9 cellular contexts compared by ENCODE assay signal in genomic region chr20:14775778-14776177, GRCh38.
DNase-seq lines count a peak whose midpoint lies in the region; ATAC-seq, FAIRE-seq and TF ChIP-seq lines count a peak whose summit lies in the region.
"Had no signal": no experiment of that assay in that cellular context is flagged by ENCODE, and none has a peak within 500 bp of the region (broad histone marks: within the 10 kb centered on the region; RNA-seq: fewer than 3 reads in every experiment).

No MANE protein-coding gene starts in this region.

- dilution Hi-C loops in keratinocyte (cut with MboI; ENCODE audit: extremely low pct_ligation_motif_present, low sequenced_read_pairs): no loop called here

- H2AFZ ChIP-seq in keratinocyte (ENCODE audit: control insufficient read depth, low read length): no peak overlapping the region

- no peak for TF ChIP-seq CTCF in keratinocyte (optimal IDR thresholded peaks at IDR 0.05 in 1 of 3, IDR thresholded peaks at IDR 0.05 in 1 of 3, conservative IDR thresholded peaks at IDR 0.05 in 1 of 3; ENCODE audit: extremely low read depth in 1 of 3, insufficient read depth in 2 of 3, low read length in 3 of 3)

- peaks cover 17% of the 10 kb centered on the region for H3K4me1 ChIP-seq in keratinocyte (ENCODE audit: control insufficient read depth, extremely low read depth, insufficient read depth, low read length)

- H3K36me3 ChIP-seq in keratinocyte (ENCODE audit: control insufficient read depth in 2 of 2, extremely low read depth in 1 of 2, insufficient read depth in 2 of 2, low read length in 2 of 2) (no peaks in the 10 kb centered on the region), H7 (replicated peaks; ENCODE audit: control insufficient read depth, insufficient read depth, low read length) (no peaks in the 10 kb centered on the region)
- H3K36me3 ChIP-seq: neutrophil had no signal

- H3K27me3 ChIP-seq in keratinocyte (ENCODE audit: control insufficient read depth, extremely low read depth, insufficient read depth, low read length): no peaks in the 10 kb centered on the region
- H3K27me3 ChIP-seq in H7 (ENCODE audit: control insufficient read depth, insufficient read depth, low read length): no peaks in the 10 kb centered on the region
- H3K27me3 ChIP-seq: neutrophil had no signal

- no peak overlapping the region for H3K27ac ChIP-seq in keratinocyte (ENCODE audit: control insufficient read depth, insufficient read depth, low read length)
- H3K27ac ChIP-seq: neutrophil had no signal

- ATAC-seq in GM21717 (IDR thresholded peaks at IDR 0.05; ENCODE audit: unreplicated experiment) (no peak), HG02852 (IDR thresholded peaks at IDR 0.05; ENCODE audit: unreplicated experiment) (no peak)

- H3K4me3 ChIP-seq in keratinocyte (ENCODE audit: control insufficient read depth in 2 of 3, extremely low read depth in 1 of 3, insufficient read depth in 2 of 3, low read depth in 1 of 3, low read length in 3 of 3): no peak overlapping the region
- H3K4me3 ChIP-seq in H7 (ENCODE audit: insufficient read depth, low read depth, low read length): no peak overlapping the region

- H3K4me2 ChIP-seq in keratinocyte (ENCODE audit: control insufficient read depth, extremely low read depth, insufficient read depth, low read depth, low read length): peak overlapping the region; percentile 10

- H3K9me1 ChIP-seq in keratinocyte (ENCODE audit: control insufficient read depth, extremely low read depth, insufficient read depth, low read length): no peaks in the 10 kb centered on the region

- no peaks in the 10 kb centered on the region for H3K79me2 ChIP-seq in keratinocyte (ENCODE audit: control insufficient read depth, insufficient read depth, low read length)

- no peaks in the 10 kb centered on the region for H4K20me1 ChIP-seq in keratinocyte (ENCODE audit: control insufficient read depth, extremely low read depth, insufficient read depth, low read length)

- peak; percentile 23 for DNase-seq in HPDE6-E6E7 (ENCODE audit: extremely low spot score)
- DNase-seq in amniotic epithelial cell (ENCODE audit: low read depth): peak; percentile 92
- peak; percentile 7 for DNase-seq in keratinocyte (ENCODE audit: low read depth, low spot score)
- peak; percentile 64 for DNase-seq in ureter (ENCODE audit: low spot score)
- DNase-seq in H7: no peak
- DNase-seq: NCI-H1417 had no signal

- peak; percentile 87 for FAIRE-seq in keratinocyte (lab: Jason Lieb, UNC)

- no peak overlapping the region for H3K9ac ChIP-seq in keratinocyte (ENCODE audit: control insufficient read depth, extremely low read depth, insufficient read depth, low read length)

- no peaks in the 10 kb centered on the region for H3K9me3 ChIP-seq in keratinocyte (ENCODE audit: control insufficient read depth, low read depth, low read length)
- H3K9me3 ChIP-seq: neutrophil had no signal
